Comparison of ENCODE assay signal across 17 cellular contexts in genomic region chr11:16793511-16793910, GRCh38.
"Had no signal": no experiment of that assay in that cellular context is flagged by ENCODE, and none has a peak within 500 bp of the region (broad histone marks: within the 10 kb centered on the region; RNA-seq: fewer than 3 reads in every experiment).

No MANE protein-coding gene starts in this region.

- H3K27me3 ChIP-seq: adrenal gland, foreskin keratinocyte, right lobe of liver, stomach, vagina had no signal

- H3K27ac ChIP-seq: foreskin keratinocyte, right lobe of liver, vagina had no signal

- H3K9me3 ChIP-seq: adrenal gland, right lobe of liver, stomach, vagina had no signal

- H3K36me3 ChIP-seq: adrenal gland, right lobe of liver, vagina had no signal

- ATAC-seq: effector memory CD8-positive, alpha-beta T cell; foreskin keratinocyte; left ventricle myocardium superior had no signal

- H3K4me3 ChIP-seq: adrenal gland, right lobe of liver, smooth muscle cell, stomach, vagina had no signal

- H3K4me2 ChIP-seq: smooth muscle cell had no signal

- DNase-seq: activated CD4-positive, alpha-beta memory T cell treated with anti-CD3 and anti-CD28 coated beads, Interleukin-2, amount 10 ng/mL, durations not matched to agents 7 days and 5 days; activated CD4-positive, CD25-positive, alpha-beta regulatory T cell treated with anti-CD3 and anti-CD28 coated beads, Interleukin-2, amount 50 U/mL, for 72 hours; activated effector memory CD4-positive, alpha-beta T cell treated with anti-CD3 and anti-CD28 coated beads, Interleukin-2, amount 50 U/mL, for 16 hours; activated T-cell treated with anti-CD3 and anti-CD28 coated beads, Interleukin-2, amount 50 U/mL, for 24 hours; adrenal gland; effector memory CD8-positive, alpha-beta T cell; foreskin keratinocyte; glutamatergic neuron; hypothalamus; left ventricle myocardium superior; mesenchymal stem cell; nephron progenitor cell; right lobe of liver; stomach; T1000 had no signal
